Comparison of ENCODE assay signal across 17 cellular contexts in genomic region chr5:1776831-1777230, GRCh38. TPM values are rescaled to one million over a fixed set of nuclear protein-coding genes. Genes with fewer than 3 reads are reported as not detected.
DNase-seq lines count a peak whose midpoint lies in the region; ATAC-seq and TF ChIP-seq lines count a peak whose summit lies in the region.
"Had no signal": no experiment of that assay in that cellular context is flagged by ENCODE, and none has a peak within 500 bp of the region (broad histone marks: within the 10 kb centered on the region; RNA-seq: fewer than 3 reads in every experiment).

No MANE protein-coding gene starts in this region.

- CTCF ChIA-PET in activated CD8-positive, alpha-beta T cell treated with anti-CD3 and anti-CD28 coated beads for 36 hours (lab: Charles Lee) = interaction anchor here (1.0 kb wide), 1 partner anchor 41 kb away, joined by 3 read pairs; no protein-coding TSS in a partner anchor

- 85 to 87% methylated on average over 6 of the region's 6 CpGs for WGBS in aorta, 2 donors

- intact Hi-C loops in posterior vena cava (cut with DNase I) = no loop called here
- intact Hi-C loops in aorta (cut with DNase I) = no loop called here
- intact Hi-C loops in activated CD8-positive, alpha-beta T cell treated with anti-CD3 and anti-CD28 coated beads for 36 hours (cut with micrococcal nuclease) = no loop called here

- POLR2A ChIA-PET in activated CD8-positive, alpha-beta T cell treated with anti-CD3 and anti-CD28 coated beads for 36 hours (lab: Charles Lee) = interaction anchor here (0.9 to 1.1 kb wide), 2 partner anchors 14 to 23 kb away, joined by 3 to 4 read pairs; partner anchors contain the start of gene MRPL36

- ATAC-seq in aorta (ENCODE audit: low FRiP score) = no peak
- no peak for ATAC-seq in activated CD8-positive, alpha-beta T cell treated with anti-CD3 and anti-CD28 coated beads for 36 hours
- ATAC-seq: A549, GM23338 had no signal

- no peak overlapping the region for H3K4me3 ChIP-seq in aorta (ENCODE audit: low read length in 2 of 2)
- H3K4me3 ChIP-seq: A549, GM23338 had no signal

- DNase-seq in NCI-H2171 treated with DMSO at 0.1 percent for 48 hours (lab: John Stamatoyannopoulos, UW) (peak; percentile 41), NCI-H2171 (lab: John Stamatoyannopoulos, UW) (no peak), chondrocyte (ENCODE audit: low spot score) (peak; percentile 35), posterior vena cava (ENCODE audit: low spot score) (peak; percentile 47), aorta (peak; percentile 32 to 56), NCI-H69 (lab: John Stamatoyannopoulos, UW) (no peak)
- DNase-seq in activated CD8-positive, alpha-beta T cell treated with anti-CD3 and anti-CD28 coated beads for 36 hours = no peak
- DNase-seq: AML-193; CD4-positive, alpha-beta memory T cell; DMS153; DMS79; GDM1; HCEC 1CT had no signal

- H3K9me3 ChIP-seq in aorta (ENCODE audit: control insufficient read depth, low read length) = no peaks in the 10 kb centered on the region
- H3K9me3 ChIP-seq: A549 had no signal

- no peaks in the 10 kb centered on the region for H3K4me1 Mint-ChIP-seq in chondrocyte (ENCODE audit: low read depth)
- peaks cover 4% of the 10 kb centered on the region for H3K4me1 Mint-ChIP-seq in activated CD8-positive, alpha-beta T cell treated with anti-CD3 and anti-CD28 coated beads for 36 hours (ENCODE audit: low read depth)
- H3K4me1 Mint-ChIP-seq: GM23338 had no signal

- peaks cover 5% of the 10 kb centered on the region for H3K9me3 Mint-ChIP-seq in chondrocyte (ENCODE audit: low read depth)
- no peaks in the 10 kb centered on the region for H3K9me3 Mint-ChIP-seq in activated CD8-positive, alpha-beta T cell treated with anti-CD3 and anti-CD28 coated beads for 36 hours
- H3K9me3 Mint-ChIP-seq: GM23338 had no signal

- no peak for TF ChIP-seq CTCF in chondrocyte (IDR thresholded peaks at IDR 0.05)
- no peak for TF ChIP-seq CTCF in activated CD8-positive, alpha-beta T cell treated with anti-CD3 and anti-CD28 coated beads for 36 hours (IDR thresholded peaks at IDR 0.05)

- no peak overlapping the region for H3K27ac Mint-ChIP-seq in chondrocyte (ENCODE audit: unreplicated experiment)
- H3K27ac Mint-ChIP-seq in activated CD8-positive, alpha-beta T cell treated with anti-CD3 and anti-CD28 coated beads for 36 hours = no peak overlapping the region
- H3K27ac Mint-ChIP-seq: GM23338 had no signal

- no peak overlapping the region for H3K27ac ChIP-seq in aorta (ENCODE audit: low read depth in 1 of 2, low read length in 2 of 2)
- H3K27ac ChIP-seq: 22Rv1, A549, C4-2B had no signal

- no peaks in the 10 kb centered on the region for H3K36me3 Mint-ChIP-seq in chondrocyte (ENCODE audit: low read depth)
- H3K36me3 Mint-ChIP-seq in activated CD8-positive, alpha-beta T cell treated with anti-CD3 and anti-CD28 coated beads for 36 hours (ENCODE audit: low read depth) = no peaks in the 10 kb centered on the region
- H3K36me3 Mint-ChIP-seq: CD4-positive, alpha-beta memory T cell had no signal

- H3K36me3 ChIP-seq in aorta (ENCODE audit: control insufficient read depth in 1 of 2, insufficient read depth in 2 of 2, low read length in 1 of 2) = no peaks in the 10 kb centered on the region

- no peak overlapping the region for H3K4me3 Mint-ChIP-seq in chondrocyte (ENCODE audit: unreplicated experiment)
- no peak overlapping the region for H3K4me3 Mint-ChIP-seq in activated CD8-positive, alpha-beta T cell treated with anti-CD3 and anti-CD28 coated beads for 36 hours
- H3K4me3 Mint-ChIP-seq: CD4-positive, alpha-beta memory T cell; GM23338 had no signal

- no peaks in the 10 kb centered on the region for H3K27me3 ChIP-seq in aorta (ENCODE audit: control insufficient read depth in 1 of 2, insufficient read depth in 2 of 2, low read length in 1 of 2)

- H3K27me3 Mint-ChIP-seq in chondrocyte (ENCODE audit: low read depth) = peaks cover 7% of the 10 kb centered on the region
- H3K27me3 Mint-ChIP-seq in activated CD8-positive, alpha-beta T cell treated with anti-CD3 and anti-CD28 coated beads for 36 hours = no peaks in the 10 kb centered on the region
- H3K27me3 Mint-ChIP-seq: CD4-positive, alpha-beta memory T cell had no signal

- no peaks in the 10 kb centered on the region for H3K4me1 ChIP-seq in aorta (ENCODE audit: control insufficient read depth in 1 of 2, insufficient read depth in 2 of 2, low read length in 2 of 2)
- H3K4me1 ChIP-seq: A549 had no signal

RNA-seq across cellular contexts. Expression of gene MRPL36, which starts 22.8 kb away (rescaled TPM):
- total RNA-seq in chondrocyte (37.4 to 50.8 TPM (median 48.3 TPM) in 3 replicates), posterior vena cava (10 to 100 TPM; 29.4 to 32.4 TPM), aorta (10 to 100 TPM; 25.1 to 28.5 TPM)
- polyA plus RNA-seq in aorta = 10 to 100 TPM; 49.5 to 62.2 TPM
- total RNA-seq in activated CD8-positive, alpha-beta T cell treated with anti-CD3 and anti-CD28 coated beads for 36 hours = 10 to 100 TPM; 80.1 to 87.2 TPM

RNA-seq across cellular contexts. Expression of gene NDUFS6, which starts 24.4 kb away (rescaled TPM):
- total RNA-seq in chondrocyte (23.7 to 31.3 TPM (median 25.7 TPM) in 3 replicates), posterior vena cava (10 to 100 TPM; 25.4 to 25.8 TPM), aorta (10 to 100 TPM; 16.7 to 24.2 TPM)
- 10 to 100 TPM; 46.6 to 64.9 TPM for polyA plus RNA-seq in aorta
- total RNA-seq in activated CD8-positive, alpha-beta T cell treated with anti-CD3 and anti-CD28 coated beads for 36 hours = 10 to 100 TPM; 32.2 to 39.1 TPM

Comparison
In these comparisons a context has a peak if more than half of its experiments do, and no peak if none do; other contexts are left out.
1. DNase-seq: peak in NCI-H2171 treated with DMSO at 0.1 percent for 48 hours (single experiment), chondrocyte (single experiment), posterior vena cava (single experiment) and aorta (2 of 2); none in NCI-H2171 (single experiment), NCI-H69 (single experiment) and activated CD8-positive, alpha-beta T cell treated with anti-CD3 and anti-CD28 coated beads for 36 hours (single experiment).